16 cellular contexts compared by ENCODE assay signal in the genomic region with DNA sequence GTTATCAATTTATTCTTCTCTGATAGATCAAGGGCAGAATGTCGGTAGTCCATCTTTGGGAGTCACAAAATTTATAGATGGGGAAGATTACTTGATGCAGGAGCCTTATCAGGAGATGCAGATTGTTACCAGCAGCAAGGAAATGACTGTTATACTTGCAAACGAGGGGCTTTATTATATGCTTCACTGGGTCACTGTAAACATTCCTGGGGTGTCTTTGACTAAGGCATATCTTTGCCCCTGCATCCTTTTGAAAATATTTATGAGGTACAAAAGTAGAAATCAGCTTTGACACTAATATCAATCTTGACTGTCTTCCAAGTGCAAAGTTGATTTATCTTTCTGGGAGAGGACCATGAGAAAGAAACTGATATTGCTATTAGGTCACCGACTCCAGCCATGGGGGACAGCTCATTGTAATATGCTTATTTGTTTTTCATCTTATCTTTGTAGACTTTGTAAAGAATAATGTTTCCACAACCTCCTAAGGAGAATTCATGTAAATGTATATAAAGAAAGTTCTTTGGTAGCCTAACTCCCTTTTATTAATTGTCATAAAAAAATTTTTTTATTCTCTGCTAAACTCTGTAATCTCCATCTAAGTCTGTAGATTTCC.
DNase-seq lines count a peak whose midpoint lies in the region; ATAC-seq and TF ChIP-seq lines count a peak whose summit lies in the region.
"Had no signal": no experiment of that assay in that cellular context is flagged by ENCODE, and none has a peak within 500 bp of the region (broad histone marks: within the 10 kb centered on the region; RNA-seq: fewer than 3 reads in every experiment).

No MANE protein-coding gene starts in this region.

- no peaks in the 10 kb centered on the region for H3K4me1 ChIP-seq in ACC112 (ENCODE audit: control insufficient read depth, insufficient read depth, low read length, unreplicated experiment)
- H3K4me1 ChIP-seq in Loucy (ENCODE audit: insufficient read depth, low read length, poor library complexity, severe bottlenecking), result peaks cover 50% of the 10 kb centered on the region
- H3K4me1 ChIP-seq in mesodermal cell (ENCODE audit: control insufficient read depth, insufficient read depth, low read length, poor library complexity, severe bottlenecking), result peaks cover 19% of the 10 kb centered on the region

- H3K9me3 Mint-ChIP-seq in activated T-cell treated with anti-CD3 and anti-CD28 coated beads, Interleukin-2, amount 50 U/mL, for 4 hours, result no peaks in the 10 kb centered on the region
- no peaks in the 10 kb centered on the region for H3K9me3 Mint-ChIP-seq in activated T-helper 1 cell treated with anti-CD3 and anti-CD28 coated beads, Interleukin-12 subunit alpha, Interleukin-12 subunit beta, Interleukin-2, Interleukin-4 antibody, amounts not matched to agents 30 ng/mL and 10 ng/mL and 1 ng/mL, durations not matched to agents 14 hours and 24 hours and 36 hours
- H3K9me3 Mint-ChIP-seq: CD4-positive, alpha-beta T cell; GM23338; HFFc6 had no signal

- ATAC-seq in activated T-cell treated with anti-CD3 and anti-CD28 coated beads, Interleukin-2, amount 50 U/mL, for 4 hours, result no peak
- ATAC-seq: GM23338, HepG2 had no signal

- no peak overlapping the region for H3K27ac Mint-ChIP-seq in activated T-helper 1 cell treated with anti-CD3 and anti-CD28 coated beads, Interleukin-12 subunit alpha, Interleukin-12 subunit beta, Interleukin-2, Interleukin-4 antibody, amounts not matched to agents 30 ng/mL and 10 ng/mL and 1 ng/mL, durations not matched to agents 14 hours and 24 hours and 36 hours
- H3K27ac Mint-ChIP-seq: CD4-positive, alpha-beta T cell; GM23338; HFFc6; IgD-negative memory B cell had no signal

- H3K36me3 ChIP-seq in ACC112 (ENCODE audit: insufficient read depth, low read length), result no peaks in the 10 kb centered on the region
- no peaks in the 10 kb centered on the region for H3K36me3 ChIP-seq in Loucy (ENCODE audit: insufficient read depth, low read length)
- no peaks in the 10 kb centered on the region for H3K36me3 ChIP-seq in mesodermal cell (ENCODE audit: control insufficient read depth, insufficient read depth, low read length)

- H4K20me1 ChIP-seq in Loucy (ENCODE audit: insufficient read depth, low read length, poor library complexity, severe bottlenecking), result no peaks in the 10 kb centered on the region

- H3K4me3 ChIP-seq in ACC112 (ENCODE audit: low read depth, low read length) (no peak overlapping the region), Loucy (ENCODE audit: low read length, poor library complexity, severe bottlenecking) (no peak overlapping the region), mesodermal cell (ENCODE audit: extremely low read depth, insufficient read depth, low read length, poor library complexity, severe bottlenecking) (no peak overlapping the region)
- H3K4me3 ChIP-seq: GM23338 had no signal

- H3K4me1 Mint-ChIP-seq in activated T-cell treated with anti-CD3 and anti-CD28 coated beads, Interleukin-2, amount 50 U/mL, for 4 hours (ENCODE audit: low read depth), result no peaks in the 10 kb centered on the region
- H3K4me1 Mint-ChIP-seq in activated T-helper 1 cell treated with anti-CD3 and anti-CD28 coated beads, Interleukin-12 subunit alpha, Interleukin-12 subunit beta, Interleukin-2, Interleukin-4 antibody, amounts not matched to agents 30 ng/mL and 10 ng/mL and 1 ng/mL, durations not matched to agents 14 hours and 24 hours and 36 hours (ENCODE audit: low read depth), result no peaks in the 10 kb centered on the region
- H3K4me1 Mint-ChIP-seq: IgD-negative memory B cell had no signal

- H3K79me2 ChIP-seq in ACC112 (ENCODE audit: control insufficient read depth, insufficient read depth, low read length, unreplicated experiment) (no peaks in the 10 kb centered on the region), Loucy (ENCODE audit: insufficient read depth, low read length) (no peaks in the 10 kb centered on the region)

- no peaks in the 10 kb centered on the region for H3K36me3 Mint-ChIP-seq in activated T-cell treated with anti-CD3 and anti-CD28 coated beads, Interleukin-2, amount 50 U/mL, for 4 hours (ENCODE audit: insufficient read depth)
- H3K36me3 Mint-ChIP-seq in activated T-helper 1 cell treated with anti-CD3 and anti-CD28 coated beads, Interleukin-12 subunit alpha, Interleukin-12 subunit beta, Interleukin-2, Interleukin-4 antibody, amounts not matched to agents 30 ng/mL and 10 ng/mL and 1 ng/mL, durations not matched to agents 14 hours and 24 hours and 36 hours (ENCODE audit: low read depth), result no peaks in the 10 kb centered on the region
- H3K36me3 Mint-ChIP-seq: IgD-negative memory B cell had no signal

- H3K27ac ChIP-seq in ACC112 (ENCODE audit: low read depth, low read length), result no peak overlapping the region
- H3K27ac ChIP-seq in mesodermal cell (ENCODE audit: low read depth, low read length, severe bottlenecking), result peak overlapping the region; percentile 39
- H3K27ac ChIP-seq: C4-2B had no signal

- peak overlapping the region; percentile 17 for H2AFZ ChIP-seq in ACC112 (ENCODE audit: low read length, unreplicated experiment)
- no peak overlapping the region for H2AFZ ChIP-seq in Loucy (ENCODE audit: low read length)
- H2AFZ ChIP-seq: GM23338 had no signal

- intact Hi-C loops in activated T-helper 1 cell treated with anti-CD3 and anti-CD28 coated beads, Interleukin-12 subunit alpha, Interleukin-12 subunit beta, Interleukin-2, Interleukin-4 antibody, amounts not matched to agents 30 ng/mL and 10 ng/mL and 1 ng/mL, durations not matched to agents 14 hours and 24 hours and 36 hours (cut with micrococcal nuclease), result no loop called here

- H3K27me3 Mint-ChIP-seq in activated T-cell treated with anti-CD3 and anti-CD28 coated beads, Interleukin-2, amount 50 U/mL, for 4 hours (ENCODE audit: low read depth), result peaks cover 3% of the 10 kb centered on the region
- peaks cover 1% of the 10 kb centered on the region for H3K27me3 Mint-ChIP-seq in activated T-helper 1 cell treated with anti-CD3 and anti-CD28 coated beads, Interleukin-12 subunit alpha, Interleukin-12 subunit beta, Interleukin-2, Interleukin-4 antibody, amounts not matched to agents 30 ng/mL and 10 ng/mL and 1 ng/mL, durations not matched to agents 14 hours and 24 hours and 36 hours (ENCODE audit: insufficient read depth)

- H3K27me3 ChIP-seq in ACC112 (ENCODE audit: insufficient read depth, low read length) (no peaks in the 10 kb centered on the region), Loucy (ENCODE audit: insufficient read depth, low read length, poor library complexity, severe bottlenecking) (no peaks in the 10 kb centered on the region)

- no peaks in the 10 kb centered on the region for H3K9me2 ChIP-seq in Loucy (replicated peaks; ENCODE audit: low read depth, low read length)

- DNase-seq in dermis blood vessel endothelial cell (peak; percentile 48), putamen (ENCODE audit: low spot score) (no peak)
- DNase-seq in activated T-cell treated with anti-CD3 and anti-CD28 coated beads, Interleukin-2, amount 50 U/mL, for 4 hours, result no peak
- DNase-seq in activated T-helper 1 cell treated with anti-CD3 and anti-CD28 coated beads, Interleukin-12 subunit alpha, Interleukin-12 subunit beta, Interleukin-2, Interleukin-4 antibody, amounts not matched to agents 30 ng/mL and 10 ng/mL and 1 ng/mL, durations not matched to agents 14 hours and 24 hours and 36 hours (ENCODE audit: low spot score), result no peak
- DNase-seq: AML-193; Caco-2; CD4-positive, alpha-beta T cell; HCEC 1CT; HFFc6 had no signal

- 88 to 90% methylated on average over 2 to 3 of the region's 3 CpGs for WGBS in mesodermal cell (ENCODE audit: insufficient coverage in 2 of 2), 2 experiments

- peak overlapping the region; percentile 40 for H3K4me2 ChIP-seq in Loucy (ENCODE audit: low read depth, low read length, poor library complexity, severe bottlenecking)
- H3K4me2 ChIP-seq: GM23338 had no signal

- no peak for TF ChIP-seq CTCF in Loucy (conservative IDR thresholded peaks at IDR 0.05; ENCODE audit: low read length)

- H3K9ac ChIP-seq in Loucy (ENCODE audit: low read depth, low read length, poor library complexity, severe bottlenecking), result no peak overlapping the region

- peaks cover 3% of the 10 kb centered on the region; the same call in 1 of the 2 replicates for H3F3A ChIP-seq in Loucy (ENCODE audit: low read depth)

- H3K9me3 ChIP-seq in Loucy (ENCODE audit: insufficient read depth, low read depth, low read length), result peaks cover 5% of the 10 kb centered on the region
- H3K9me3 ChIP-seq in mesodermal cell (ENCODE audit: control insufficient read depth, low read length), result no peaks in the 10 kb centered on the region
- H3K9me3 ChIP-seq: Caco-2 had no signal

- no peak overlapping the region for H3K4me3 Mint-ChIP-seq in activated T-cell treated with anti-CD3 and anti-CD28 coated beads, Interleukin-2, amount 50 U/mL, for 4 hours
- H3K4me3 Mint-ChIP-seq in activated T-helper 1 cell treated with anti-CD3 and anti-CD28 coated beads, Interleukin-12 subunit alpha, Interleukin-12 subunit beta, Interleukin-2, Interleukin-4 antibody, amounts not matched to agents 30 ng/mL and 10 ng/mL and 1 ng/mL, durations not matched to agents 14 hours and 24 hours and 36 hours, result no peak overlapping the region
- H3K4me3 Mint-ChIP-seq: CD4-positive, alpha-beta T cell; GM23338; HFFc6; IgD-negative memory B cell had no signal
